1 cellular context compared by ENCODE assay signal in genomic region chr18:79460445-79461300, GRCh38.
TF ChIP-seq lines count a peak whose summit lies in the region.

No MANE protein-coding gene starts in this region.

TF ChIP-seq in WTC11, 78 proteins besides CTCF, POLR2A, EP300 and RAD21 (continued from another document):
- TF ChIP-seq, protein P1, sequence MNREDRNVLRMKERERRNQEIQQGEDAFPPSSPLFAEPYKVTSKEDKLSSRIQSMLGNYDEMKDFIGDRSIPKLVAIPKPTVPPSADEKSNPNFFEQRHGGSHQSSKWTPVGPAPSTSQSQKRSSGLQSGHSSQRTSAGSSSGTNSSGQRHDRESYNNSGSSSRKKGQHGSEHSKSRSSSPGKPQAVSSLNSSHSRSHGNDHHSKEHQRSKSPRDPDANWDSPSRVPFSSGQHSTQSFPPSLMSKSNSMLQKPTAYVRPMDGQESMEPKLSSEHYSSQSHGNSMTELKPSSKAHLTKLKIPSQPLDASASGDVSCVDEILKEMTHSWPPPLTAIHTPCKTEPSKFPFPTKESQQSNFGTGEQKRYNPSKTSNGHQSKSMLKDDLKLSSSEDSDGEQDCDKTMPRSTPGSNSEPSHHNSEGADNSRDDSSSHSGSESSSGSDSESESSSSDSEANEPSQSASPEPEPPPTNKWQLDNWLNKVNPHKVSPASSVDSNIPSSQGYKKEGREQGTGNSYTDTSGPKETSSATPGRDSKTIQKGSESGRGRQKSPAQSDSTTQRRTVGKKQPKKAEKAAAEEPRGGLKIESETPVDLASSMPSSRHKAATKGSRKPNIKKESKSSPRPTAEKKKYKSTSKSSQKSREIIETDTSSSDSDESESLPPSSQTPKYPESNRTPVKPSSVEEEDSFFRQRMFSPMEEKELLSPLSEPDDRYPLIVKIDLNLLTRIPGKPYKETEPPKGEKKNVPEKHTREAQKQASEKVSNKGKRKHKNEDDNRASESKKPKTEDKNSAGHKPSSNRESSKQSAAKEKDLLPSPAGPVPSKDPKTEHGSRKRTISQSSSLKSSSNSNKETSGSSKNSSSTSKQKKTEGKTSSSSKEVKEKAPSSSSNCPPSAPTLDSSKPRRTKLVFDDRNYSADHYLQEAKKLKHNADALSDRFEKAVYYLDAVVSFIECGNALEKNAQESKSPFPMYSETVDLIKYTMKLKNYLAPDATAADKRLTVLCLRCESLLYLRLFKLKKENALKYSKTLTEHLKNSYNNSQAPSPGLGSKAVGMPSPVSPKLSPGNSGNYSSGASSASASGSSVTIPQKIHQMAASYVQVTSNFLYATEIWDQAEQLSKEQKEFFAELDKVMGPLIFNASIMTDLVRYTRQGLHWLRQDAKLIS (CRISPR knock-in tag; IDR thresholded peaks at IDR 0.05; ENCODE audit: borderline replicate concordance) = no peak
- TF ChIP-seq TEAD1 (CRISPR knock-in tag; IDR thresholded peaks at IDR 0.05) (no peak), ZNF121 (CRISPR knock-in tag; IDR thresholded peaks at IDR 0.05) (no peak), HMGXB4 (CRISPR knock-in tag; IDR thresholded peaks at IDR 0.05) (no peak), ZBTB21 (CRISPR knock-in tag; IDR thresholded peaks at IDR 0.05; ENCODE audit: borderline replicate concordance) (no peak), KAT7 (CRISPR knock-in tag; IDR thresholded peaks at IDR 0.05; ENCODE audit: borderline replicate concordance) (no peak), ETV6 (CRISPR knock-in tag; IDR thresholded peaks at IDR 0.05) (no peak), JAZF1 (CRISPR knock-in tag; IDR thresholded peaks at IDR 0.05) (no peak), OVOL2 (CRISPR knock-in tag; IDR thresholded peaks at IDR 0.05; ENCODE audit: borderline replicate concordance) (no peak), ZNF423 (CRISPR knock-in tag; IDR thresholded peaks at IDR 0.05) (no peak), PRRX2 (CRISPR knock-in tag; IDR thresholded peaks at IDR 0.05) (no peak)
